ENCODE assay signal across 23 cellular contexts in genomic region chr11:7050191-7050590, GRCh38.
"Had no signal": no experiment of that assay in that cellular context is flagged by ENCODE, and none has a peak within 500 bp of the region (broad histone marks: within the 10 kb centered on the region; RNA-seq: fewer than 3 reads in every experiment).

No MANE protein-coding gene starts in this region.

- H3K27ac Mint-ChIP-seq: activated CD8-positive, alpha-beta T cell treated with anti-CD3 and anti-CD28 coated beads, Interleukin-2, amount 10 ng/mL, durations not matched to agents 7 days and 5 days; activated naive CD4-positive, alpha-beta T cell treated with anti-CD3 and anti-CD28 coated beads, Interleukin-2, amount 50 U/mL, for 24 hours; activated T-helper 1 cell treated with anti-CD3 and anti-CD28 coated beads, Interleukin-12 subunit alpha, Interleukin-12 subunit beta, Interleukin-2, Interleukin-4 antibody, amounts not matched to agents 30 ng/mL and 10 ng/mL and 1 ng/mL, durations not matched to agents 14 hours and 24 hours and 36 hours; T-helper 17 cell; WTC11 had no signal

- H3K9me3 Mint-ChIP-seq: activated naive CD4-positive, alpha-beta T cell treated with anti-CD3 and anti-CD28 coated beads, Interleukin-2, amount 50 U/mL, for 24 hours; activated T-helper 1 cell treated with anti-CD3 and anti-CD28 coated beads, Interleukin-12 subunit alpha, Interleukin-12 subunit beta, Interleukin-2, Interleukin-4 antibody, amounts not matched to agents 30 ng/mL and 10 ng/mL and 1 ng/mL, durations not matched to agents 14 hours and 24 hours and 36 hours; WTC11 had no signal

- H3K36me3 Mint-ChIP-seq: activated naive CD4-positive, alpha-beta T cell treated with anti-CD3 and anti-CD28 coated beads, Interleukin-2, amount 50 U/mL, for 24 hours; WTC11 had no signal

- ATAC-seq: activated CD8-positive, alpha-beta T cell treated with anti-CD3 and anti-CD28 coated beads, Interleukin-2, amount 10 ng/mL, durations not matched to agents 7 days and 5 days; T-helper 17 cell; WTC11 had no signal

- H3K4me3 Mint-ChIP-seq: activated CD8-positive, alpha-beta T cell treated with anti-CD3 and anti-CD28 coated beads, Interleukin-2, amount 10 ng/mL, durations not matched to agents 7 days and 5 days; activated naive CD4-positive, alpha-beta T cell treated with anti-CD3 and anti-CD28 coated beads, Interleukin-2, amount 50 U/mL, for 24 hours; activated T-helper 1 cell treated with anti-CD3 and anti-CD28 coated beads, Interleukin-12 subunit alpha, Interleukin-12 subunit beta, Interleukin-2, Interleukin-4 antibody, amounts not matched to agents 30 ng/mL and 10 ng/mL and 1 ng/mL, durations not matched to agents 14 hours and 24 hours and 36 hours; T-helper 17 cell; WTC11 had no signal

- DNase-seq: activated CD4-positive, alpha-beta T cell treated with anti-CD3 and anti-CD28 coated beads for 48 hours; activated CD4-positive, alpha-beta T cell treated with anti-CD3 and anti-CD28 coated beads, Interleukin-2, amount 50 U/mL, for 4 hours; activated CD4-positive, CD25-positive, alpha-beta regulatory T cell treated with anti-CD3 and anti-CD28 coated beads, Interleukin-2, amount 50 U/mL, for 72 hours; activated CD8-positive, alpha-beta memory T cell treated with anti-CD3 and anti-CD28 coated beads, Interleukin-2, amount 50 U/mL, for 48 hours; activated CD8-positive, alpha-beta T cell treated with anti-CD3 and anti-CD28 coated beads, Interleukin-2, amount 10 ng/mL, durations not matched to agents 7 days and 5 days; activated effector memory CD4-positive, alpha-beta T cell treated with Interleukin-2 at 50 U/mL for 16 hours; activated naive CD4-positive, alpha-beta T cell; activated T-cell treated with anti-CD3 and anti-CD28 coated beads, Interleukin-2, amount 50 U/mL, for 1 hour; aorta; caudate nucleus; MM.1S; NCI-H146; NCI-H187 treated with DMSO at 0.1 percent for 48 hours; NCI-H2171; NCI-H226; NCI-H526 treated with DMSO at 0.1 percent for 48 hours; NCI-H82; SIG-M5; T-helper 17 cell; T-helper 9 cell had no signal

- H3K4me1 Mint-ChIP-seq: activated naive CD4-positive, alpha-beta T cell treated with anti-CD3 and anti-CD28 coated beads, Interleukin-2, amount 50 U/mL, for 24 hours; T-helper 17 cell; WTC11 had no signal
